ENCODE assay signal across 12 cellular contexts in the genomic region with DNA sequence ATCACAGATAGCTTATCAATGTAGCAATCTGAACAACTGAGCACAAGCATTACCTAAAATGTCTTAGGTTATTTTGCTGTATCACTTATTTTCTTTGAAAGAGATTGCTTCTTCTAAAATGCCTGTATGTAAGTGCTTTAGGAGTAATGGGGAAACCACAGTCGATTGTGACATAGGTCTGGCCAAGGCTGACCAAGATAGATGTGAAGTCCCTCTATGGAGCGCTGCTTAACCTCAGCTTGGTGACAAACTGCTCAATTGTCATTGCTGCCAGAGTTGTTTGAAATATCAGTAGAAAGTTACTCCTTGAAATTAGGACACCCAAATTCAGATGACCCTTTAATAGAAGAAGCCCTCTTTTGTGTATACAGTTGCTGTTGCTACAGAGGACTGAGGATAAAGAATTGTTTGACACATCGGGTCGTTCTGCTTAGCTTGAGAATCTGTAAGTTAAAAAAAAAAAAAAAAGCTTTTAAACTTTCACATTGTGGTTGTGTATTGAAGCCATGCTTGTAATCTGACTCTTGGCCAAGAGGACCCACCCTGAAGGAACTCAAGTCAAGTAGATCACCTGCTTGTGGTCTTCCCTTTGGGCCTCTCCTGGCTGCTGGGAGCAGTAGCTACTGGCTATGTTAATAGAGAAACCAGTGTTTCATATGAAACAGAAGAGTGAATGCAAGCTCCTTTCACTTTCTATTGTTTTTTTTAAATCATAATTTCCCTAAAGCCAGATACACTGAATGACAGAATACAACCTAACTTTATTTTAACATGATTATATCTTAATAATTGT.
A peak's percentile ranks its signal among the peaks of the same experiment; 100 is the strongest.
DNase-seq lines count a peak whose midpoint lies in the region; ATAC-seq and TF ChIP-seq lines count a peak whose summit lies in the region.
"Had no signal": no experiment of that assay in that cellular context is flagged by ENCODE, and none has a peak within 500 bp of the region (broad histone marks: within the 10 kb centered on the region; RNA-seq: fewer than 3 reads in every experiment).

No MANE protein-coding gene starts in this region.

- no peaks in the 10 kb centered on the region for H3K36me3 Mint-ChIP-seq in CD14-positive monocyte
- H3K36me3 Mint-ChIP-seq: activated naive CD4-positive, alpha-beta T cell treated with anti-CD3 and anti-CD28 coated beads, Interleukin-2, amount 10 ng/mL, durations not matched to agents 7 days and 5 days had no signal

- H3K27me3 Mint-ChIP-seq in CD14-positive monocyte (ENCODE audit: low read depth in 3 of 3): no peaks in the 10 kb centered on the region
- H3K27me3 Mint-ChIP-seq: activated naive CD4-positive, alpha-beta T cell treated with anti-CD3 and anti-CD28 coated beads, Interleukin-2, amount 10 ng/mL, durations not matched to agents 7 days and 5 days had no signal

- no peak overlapping the region for H3K27ac Mint-ChIP-seq in CD14-positive monocyte
- H3K27ac Mint-ChIP-seq: activated naive CD4-positive, alpha-beta T cell treated with anti-CD3 and anti-CD28 coated beads, Interleukin-2, amount 10 ng/mL, durations not matched to agents 7 days and 5 days had no signal

- no peak overlapping the region for H3K4me3 Mint-ChIP-seq in CD14-positive monocyte
- H3K4me3 Mint-ChIP-seq: activated naive CD4-positive, alpha-beta T cell treated with anti-CD3 and anti-CD28 coated beads, Interleukin-2, amount 10 ng/mL, durations not matched to agents 7 days and 5 days had no signal

- DNase-seq in NOMO-1 treated with DMSO at 0.1 percent for 48 hours (lab: John Stamatoyannopoulos, UW; ENCODE audit: unreplicated experiment) (peak; percentile 95), DMS 273 treated with DMSO at 0.1 percent for 48 hours (lab: John Stamatoyannopoulos, UW) (no peak), CD14-positive monocyte (ENCODE audit: low spot score) (no peak), NCI-H526 treated with DMSO at 0.1 percent for 48 hours (lab: John Stamatoyannopoulos, UW) (no peak), retina (no peak)
- DNase-seq: activated naive CD4-positive, alpha-beta T cell treated with anti-CD3 and anti-CD28 coated beads, Interleukin-2, amount 10 ng/mL, durations not matched to agents 7 days and 5 days; dermis blood vessel endothelial cell; heart right ventricle; NCI-H2227 treated with DMSO at 0.1 percent for 48 hours had no signal

- ATAC-seq in GM18861 (IDR thresholded peaks at IDR 0.05; ENCODE audit: unreplicated experiment) (peak; percentile 98), GM21390 (IDR thresholded peaks at IDR 0.05; ENCODE audit: unreplicated experiment) (peak; percentile 99), HG03095 (IDR thresholded peaks at IDR 0.05; ENCODE audit: unreplicated experiment) (peak; percentile 98)
- ATAC-seq: heart right ventricle had no signal

- peaks cover 0 to 2% (median 0%) of the 10 kb centered on the region in 7 donors for H3K9me3 Mint-ChIP-seq in CD14-positive monocyte

- no peaks in the 10 kb centered on the region for H3K4me1 Mint-ChIP-seq in CD14-positive monocyte
- H3K4me1 Mint-ChIP-seq: activated naive CD4-positive, alpha-beta T cell treated with anti-CD3 and anti-CD28 coated beads, Interleukin-2, amount 10 ng/mL, durations not matched to agents 7 days and 5 days had no signal

- intact Hi-C loops in CD14-positive monocyte (cut with micrococcal nuclease): no loop called here

- no peak for TF ChIP-seq CTCF in CD14-positive monocyte (IDR thresholded peaks at IDR 0.05)
